In genomic region chr1:65279092-65279448, GRCh38 we compare ENCODE assay signal across 1 cellular context.
TF ChIP-seq lines count a peak whose summit lies in the region.

No MANE protein-coding gene starts in this region.

TF ChIP-seq in HEK293, 187 proteins besides CTCF, POLR2A, EP300 and RAD21 (continued from another document):
- TF ChIP-seq ZNF140 (tag by site-specific recombination; IDR thresholded peaks at IDR 0.05) (no peak), GLI4 (tag by site-specific recombination; IDR thresholded peaks at IDR 0.05) (no peak), ZFHX2 (tag by site-specific recombination; conservative IDR thresholded peaks at IDR 0.05) (0 out of 2 replicates have a peak, but pooled peaks have one; percentile 13), GFI1B (tag by site-specific recombination; IDR thresholded peaks at IDR 0.05) (0 out of 2 replicates have a peak, but pooled peaks have one; percentile 10), ZNF341 (tag by site-specific recombination; IDR thresholded peaks at IDR 0.05; ENCODE audit: low read depth) (no peak), TRIM28 (IDR thresholded peaks at IDR 0.05; ENCODE audit: borderline replicate concordance, low read length) (no peak), ZSCAN16 (tag by site-specific recombination; IDR thresholded peaks at IDR 0.05) (no peak), OSR2 (tag by site-specific recombination; IDR thresholded peaks at IDR 0.05) (no peak), ZBTB48 (tag by site-specific recombination; IDR thresholded peaks at IDR 0.05) (no peak), ZNF280C (tag by site-specific recombination; IDR thresholded peaks at IDR 0.05) (no peak), ZNF639 (tag by site-specific recombination; IDR thresholded peaks at IDR 0.05) (no peak)
